In the genomic region with DNA sequence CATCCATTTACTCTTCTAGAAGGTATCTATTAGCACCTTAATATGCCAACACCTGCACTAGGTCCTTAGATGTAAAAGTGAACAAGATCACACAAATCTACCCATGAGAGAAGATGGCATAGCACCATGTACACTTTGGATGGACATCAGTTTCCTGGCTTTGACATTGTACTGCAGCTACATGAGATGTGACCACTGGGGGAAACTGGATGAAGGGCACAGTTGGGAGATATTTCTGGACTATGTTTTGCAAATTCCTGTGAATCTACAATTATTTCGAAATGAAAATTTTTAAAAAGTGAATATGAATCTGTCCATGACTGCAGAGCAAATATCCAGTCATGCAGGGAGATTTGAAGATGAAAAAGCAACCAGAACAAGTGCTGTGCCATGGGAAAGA, we compare ENCODE assay signal across 19 cellular contexts.
"Had no signal": no experiment of that assay in that cellular context is flagged by ENCODE, and none has a peak within 500 bp of the region (broad histone marks: within the 10 kb centered on the region; RNA-seq: fewer than 3 reads in every experiment).

No MANE protein-coding gene starts in this region.

- ATAC-seq: esophagus mucosa, heart left ventricle, pancreas, right cardiac atrium had no signal

- H3K36me3 ChIP-seq: heart left ventricle, pancreas, uterus had no signal

- H3K4me3 Mint-ChIP-seq: naive B cell, neural crest cell had no signal

- H3K4me1 Mint-ChIP-seq: naive B cell, neural crest cell had no signal

- H3K27ac ChIP-seq: dorsolateral prefrontal cortex, heart left ventricle, pancreas, tibial artery, upper lobe of left lung, uterus had no signal

- H3K9me3 ChIP-seq: pancreas, upper lobe of left lung, uterus had no signal

- H3K27me3 Mint-ChIP-seq: progenitor cell of endocrine pancreas had no signal

- H3K4me1 ChIP-seq: heart left ventricle, pancreas, tibial artery, upper lobe of left lung, uterus had no signal

- H3K4me3 ChIP-seq: dorsolateral prefrontal cortex, heart left ventricle, pancreas, tibial artery, upper lobe of left lung, uterus had no signal

- H3K27ac Mint-ChIP-seq: progenitor cell of endocrine pancreas had no signal

- DNase-seq: cortex of kidney; dorsolateral prefrontal cortex; effector CD8-positive, alpha-beta T cell; heart left ventricle; hippocampal formation; kidney glomerular epithelial cell; mesendoderm; naive B cell; pancreas; right cardiac atrium; small intestine; stimulated activated CD4-positive, alpha-beta T cell treated with anti-CD3 and anti-CD28 coated beads, Interleukin-12 subunit alpha, Interleukin-12 subunit beta, amount 100 ng/mL, for 4 hours; stimulated activated naive CD4-positive, alpha-beta T cell treated with Interleukin-2 at 50 U/mL for 16 hours; tibial artery; upper lobe of left lung; uterus had no signal
